In the genomic region with DNA sequence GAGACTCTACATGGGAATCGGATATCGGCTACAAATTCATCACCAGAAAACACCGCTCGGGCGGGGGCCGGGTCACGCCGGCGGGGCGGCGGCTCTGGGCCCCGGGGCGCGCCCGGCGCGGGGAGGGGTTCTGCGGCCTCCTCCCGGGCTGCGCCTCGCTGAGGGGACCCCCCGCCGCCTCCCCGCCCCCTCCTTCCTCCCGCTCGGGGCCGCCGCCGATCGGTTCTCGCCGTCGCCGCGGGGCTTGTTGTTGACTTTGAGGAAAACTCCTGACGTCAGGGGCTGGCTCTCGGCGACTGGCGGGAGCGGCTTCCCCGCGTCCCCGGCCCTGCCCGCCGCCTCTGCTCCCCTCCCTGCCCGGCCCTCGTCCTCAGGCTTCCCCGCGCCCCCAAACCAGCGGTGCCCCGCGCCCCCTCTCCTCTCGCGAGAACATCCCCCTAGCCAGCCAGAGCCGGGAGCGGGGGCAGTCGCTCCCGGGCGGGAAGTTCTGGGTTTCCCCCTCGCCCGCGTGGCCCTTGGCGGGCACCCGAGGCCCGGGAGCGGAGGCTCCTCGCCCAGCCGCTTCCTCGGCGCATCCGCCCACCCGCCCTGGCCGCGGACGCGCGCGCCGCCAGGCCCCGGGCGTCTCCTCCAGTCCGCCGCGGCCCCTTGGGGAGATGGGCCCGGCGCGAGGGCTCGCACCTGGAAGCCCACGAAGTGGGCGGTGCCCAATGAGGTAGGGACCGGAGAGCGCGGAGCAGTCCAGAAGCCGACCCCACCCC, we compare ENCODE assay signal across 8 cellular contexts. TPM values are rescaled to one million over a fixed set of nuclear protein-coding genes. Genes with fewer than 3 reads are reported as not detected.
A peak's percentile ranks its signal among the peaks of the same experiment; 100 is the strongest.
DNase-seq lines count a peak whose midpoint lies in the region; ATAC-seq and TF ChIP-seq lines count a peak whose summit lies in the region.

No MANE protein-coding gene starts in this region.

- H3K36me3 ChIP-seq in CD8-positive, alpha-beta T cell (ENCODE audit: insufficient read depth, low read length), result no peaks in the 10 kb centered on the region
- no peaks in the 10 kb centered on the region for H3K36me3 ChIP-seq in mucosa of stomach (ENCODE audit: control insufficient read depth, insufficient read depth, low read length)

- peaks cover 4% of the 10 kb centered on the region for H3K36me3 Mint-ChIP-seq in CD8-positive, alpha-beta T cell

- no peaks in the 10 kb centered on the region for H3K9me3 ChIP-seq in CD8-positive, alpha-beta T cell (ENCODE audit: low read length)
- H3K9me3 ChIP-seq in mucosa of stomach (ENCODE audit: control insufficient read depth, low read length), result no peaks in the 10 kb centered on the region

- DNase-seq in CD8-positive, alpha-beta T cell, result peak; percentile 71 to 92 (median 82)
- DNase-seq in NOMO-1 treated with DMSO at 0.1 percent for 48 hours (lab: John Stamatoyannopoulos, UW; ENCODE audit: unreplicated experiment) (peak; percentile 72), epithelial cell of proximal tubule (ENCODE audit: low read depth) (no peak)
- DNase-seq in activated T-cell treated with anti-CD3 and anti-CD28 coated beads, Interleukin-2, amount 50 U/mL, for 1 hour, result peak; percentile 92
- peak; percentile 46 to 80 for DNase-seq in stimulated activated CD8-positive, alpha-beta memory T cell treated with anti-CD3 and anti-CD28 coated beads, Interleukin-4, amount 100 ng/mL, for 4 hours (ENCODE audit: low read depth in 2 of 2, low spot score in 1 of 2)

- H3K27me3 Mint-ChIP-seq in CD8-positive, alpha-beta T cell (ENCODE audit: low read depth), result peaks cover 2% of the 10 kb centered on the region

- no peak for TF ChIP-seq CTCF in CD8-positive, alpha-beta T cell (IDR thresholded peaks at IDR 0.05)
- TF ChIP-seq CTCF in epithelial cell of proximal tubule (conservative IDR thresholded peaks at IDR 0.05; ENCODE audit: low read depth, low read length), result no peak

- H3K4me1 ChIP-seq in CD8-positive, alpha-beta T cell (ENCODE audit: insufficient read depth, low read length), result peaks cover 25% of the 10 kb centered on the region
- peaks cover 6% of the 10 kb centered on the region for H3K4me1 ChIP-seq in mucosa of stomach (ENCODE audit: control insufficient read depth, insufficient read depth, low read length)

- peak overlapping the region; percentile 93 for H3K4me3 Mint-ChIP-seq in CD8-positive, alpha-beta T cell

- H3K4me3 ChIP-seq in CD8-positive, alpha-beta T cell (ENCODE audit: low read depth, low read length), result peak overlapping the region; percentile 53
- H3K4me3 ChIP-seq in epithelial cell of proximal tubule (ENCODE audit: low read depth, low read length) (peak overlapping the region; percentile 77), mucosa of stomach (ENCODE audit: low read length) (peak overlapping the region; percentile 22)

- H3K9ac ChIP-seq in mucosa of stomach (ENCODE audit: low read length), result peak overlapping the region; percentile 71

- H3K27ac Mint-ChIP-seq in CD8-positive, alpha-beta T cell, result peak overlapping the region; percentile 96

- CTCF ChIA-PET in CD8-positive, alpha-beta T cell (lab: Charles Lee), result no interaction called here

- POLR2A ChIA-PET in CD8-positive, alpha-beta T cell (lab: Charles Lee), result interaction anchor here (0.8 kb wide), 1 partner anchor 198 kb away, joined by 3 read pairs; no protein-coding TSS in a partner anchor

- H3K4me1 Mint-ChIP-seq in CD8-positive, alpha-beta T cell (ENCODE audit: low read depth), result peaks cover 40% of the 10 kb centered on the region

- intact Hi-C loops in CD8-positive, alpha-beta T cell (cut with DNase I, micrococcal nuclease), result loop anchor here (1.0 to 10.0 kb wide), 11 partner anchors 12 to 984 kb away; a partner anchor contains a TSS

- peak overlapping the region; percentile 82 for H3K27ac ChIP-seq in CD8-positive, alpha-beta T cell (ENCODE audit: low read depth, low read length)

- no peaks in the 10 kb centered on the region for H3K9me3 Mint-ChIP-seq in CD8-positive, alpha-beta T cell

- ATAC-seq in CD8-positive, alpha-beta T cell, result peak; percentile 63
- ATAC-seq in GM19397 (IDR thresholded peaks at IDR 0.05; ENCODE audit: unreplicated experiment) (peak; percentile 57), HG03521 (IDR thresholded peaks at IDR 0.05; ENCODE audit: unreplicated experiment) (peak; percentile 61)

- H3K27me3 ChIP-seq in CD8-positive, alpha-beta T cell (ENCODE audit: insufficient read depth, low read length), result no peaks in the 10 kb centered on the region
- peaks cover 29% of the 10 kb centered on the region for H3K27me3 ChIP-seq in mucosa of stomach (ENCODE audit: control insufficient read depth, insufficient read depth, low read length)

RNA-seq across cellular contexts. Expression of a gene that starts 0.5 kb away (rescaled TPM):
- 10 to 100 TPM; 76.6 to 83.2 TPM for total RNA-seq in CD8-positive, alpha-beta T cell
- total RNA-seq in epithelial cell of proximal tubule, result 10.2 and 12.2 TPM in 2 replicates

Comparison
In these comparisons a context has a peak if more than half of its experiments do, and no peak if none do; other contexts are left out.
1. H3K4me3 ChIP-seq: peak in every context shown above with its lines; median percentile 77 in epithelial cell of proximal tubule; 53 in CD8-positive, alpha-beta T cell; 22 in mucosa of stomach.